2 cellular contexts compared by ENCODE assay signal in the genomic region with DNA sequence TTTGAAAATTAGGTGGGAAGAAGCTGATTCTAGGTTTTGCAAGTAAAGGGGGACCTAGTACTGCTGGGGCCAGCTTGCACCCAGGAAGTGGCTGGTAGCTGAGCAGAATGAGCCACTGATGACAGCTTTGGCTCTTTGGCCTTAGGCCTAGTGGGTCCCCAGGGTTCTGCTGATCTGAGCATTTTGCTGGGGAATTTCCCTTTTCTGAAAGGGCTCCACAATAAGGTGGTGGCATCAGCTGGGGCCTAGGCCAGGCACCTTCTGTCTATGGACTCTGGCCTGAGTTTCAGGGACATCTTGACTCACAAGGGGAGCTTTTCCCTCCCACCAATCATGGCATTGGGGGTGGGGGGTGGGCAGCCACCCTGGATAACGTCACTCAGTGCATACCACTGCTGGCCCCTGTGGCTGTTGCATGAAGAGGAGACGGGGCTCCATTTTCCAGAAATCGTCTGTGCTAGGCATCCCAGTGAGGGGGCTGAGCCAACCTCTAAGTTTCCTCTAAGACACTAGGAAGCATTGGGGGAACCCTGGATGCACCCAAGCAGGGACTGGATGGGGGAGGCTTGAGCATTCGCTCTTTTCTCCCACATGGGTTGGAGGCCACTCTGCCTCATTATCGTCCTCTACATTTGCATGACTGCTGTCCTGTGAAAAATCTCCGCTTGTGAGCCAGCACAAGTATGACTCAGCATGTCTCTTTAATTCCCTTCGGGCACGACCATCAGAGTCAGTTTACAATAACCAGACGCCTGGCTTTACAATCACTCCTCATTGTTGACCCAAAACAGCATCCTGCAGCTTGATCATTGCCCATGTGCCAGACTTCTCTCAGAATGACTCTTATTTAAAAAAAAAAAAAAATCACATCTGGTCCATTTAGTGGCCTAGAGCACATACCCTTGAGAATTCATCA.
A peak's percentile ranks its signal among the peaks of the same experiment; 100 is the strongest.
TF ChIP-seq lines count a peak whose summit lies in the region.

No MANE protein-coding gene starts in this region.

TF ChIP-seq in IMR-90, 13 proteins besides CTCF, POLR2A, EP300 and RAD21:
- TF ChIP-seq MXI1 (IDR thresholded peaks at IDR 0.05; ENCODE audit: borderline replicate concordance, low read depth, low read length) = no peak
- no peak for TF ChIP-seq SMC3 (IDR thresholded peaks at IDR 0.05; ENCODE audit: low read depth, low read length)
- TF ChIP-seq CEBPB (IDR thresholded peaks at IDR 0.05; ENCODE audit: low read depth, low read length) = no peak
- peak; percentile 49; the same call in 1 of the 2 replicates for TF ChIP-seq FOS (IDR thresholded peaks at IDR 0.05; ENCODE audit: low read depth, low read length)
- TF ChIP-seq MAFK (IDR thresholded peaks at IDR 0.05; ENCODE audit: low read depth, low read length) = peak; percentile 71
- TF ChIP-seq, protein P1, sequence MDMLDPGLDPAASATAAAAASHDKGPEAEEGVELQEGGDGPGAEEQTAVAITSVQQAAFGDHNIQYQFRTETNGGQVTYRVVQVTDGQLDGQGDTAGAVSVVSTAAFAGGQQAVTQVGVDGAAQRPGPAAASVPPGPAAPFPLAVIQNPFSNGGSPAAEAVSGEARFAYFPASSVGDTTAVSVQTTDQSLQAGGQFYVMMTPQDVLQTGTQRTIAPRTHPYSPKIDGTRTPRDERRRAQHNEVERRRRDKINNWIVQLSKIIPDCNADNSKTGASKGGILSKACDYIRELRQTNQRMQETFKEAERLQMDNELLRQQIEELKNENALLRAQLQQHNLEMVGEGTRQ (IDR thresholded peaks at IDR 0.05; ENCODE audit: low read depth, low read length) = no peak
- TF ChIP-seq RFX5 (IDR thresholded peaks at IDR 0.05; ENCODE audit: low read depth, low read length) = no peak
- no peak for TF ChIP-seq CHD1 (IDR thresholded peaks at IDR 0.05; ENCODE audit: low read depth, low read length)
- TF ChIP-seq, protein P2, sequence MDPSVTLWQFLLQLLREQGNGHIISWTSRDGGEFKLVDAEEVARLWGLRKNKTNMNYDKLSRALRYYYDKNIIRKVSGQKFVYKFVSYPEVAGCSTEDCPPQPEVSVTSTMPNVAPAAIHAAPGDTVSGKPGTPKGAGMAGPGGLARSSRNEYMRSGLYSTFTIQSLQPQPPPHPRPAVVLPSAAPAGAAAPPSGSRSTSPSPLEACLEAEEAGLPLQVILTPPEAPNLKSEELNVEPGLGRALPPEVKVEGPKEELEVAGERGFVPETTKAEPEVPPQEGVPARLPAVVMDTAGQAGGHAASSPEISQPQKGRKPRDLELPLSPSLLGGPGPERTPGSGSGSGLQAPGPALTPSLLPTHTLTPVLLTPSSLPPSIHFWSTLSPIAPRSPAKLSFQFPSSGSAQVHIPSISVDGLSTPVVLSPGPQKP (IDR thresholded peaks at IDR 0.05; ENCODE audit: borderline replicate concordance, low read depth, low read length) = no peak
- peak; percentile 96 for TF ChIP-seq NFE2L2 (IDR thresholded peaks at IDR 0.05; ENCODE audit: low read depth, low read length)
- TF ChIP-seq MAZ (IDR thresholded peaks at IDR 0.05; ENCODE audit: borderline replicate concordance, low read depth, low read length) = no peak
- peak; percentile 71 for TF ChIP-seq BHLHE40 (IDR thresholded peaks at IDR 0.05; ENCODE audit: low read depth, low read length)
- TF ChIP-seq RCOR1 (IDR thresholded peaks at IDR 0.05; ENCODE audit: insufficient replicate concordance, low read length) = no peak
TF ChIP-seq in IMR-90: peak in this region for 4.

TF ChIP-seq in K562, 482 proteins besides CTCF, POLR2A, EP300 and RAD21:
- no peak for TF ChIP-seq YBX1 (IDR thresholded peaks at IDR 0.05)
- TF ChIP-seq, protein P3, sequence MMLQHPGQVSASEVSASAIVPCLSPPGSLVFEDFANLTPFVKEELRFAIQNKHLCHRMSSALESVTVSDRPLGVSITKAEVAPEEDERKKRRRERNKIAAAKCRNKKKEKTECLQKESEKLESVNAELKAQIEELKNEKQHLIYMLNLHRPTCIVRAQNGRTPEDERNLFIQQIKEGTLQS (IDR thresholded peaks at IDR 0.05) = peak; percentile 27; the same call in 1 of the 2 replicates
- TF ChIP-seq, protein P3 (CRISPR knock-in tag; conservative IDR thresholded peaks at IDR 0.05) = no peak
- TF ChIP-seq ATF7 (IDR thresholded peaks at IDR 0.05) = 0 out of 2 replicates have a peak, but pooled peaks have one; percentile 13
- TF ChIP-seq NRF1 (conservative IDR thresholded peaks at IDR 0.05 in 1 of 2, IDR thresholded peaks at IDR 0.05 in 1 of 2) = peak in 1 of 2 experiments; percentile 24; a peak in 1 of 4 replicates
- peak in 1 of 2 experiments; percentile 65; a peak in 1 of 4 replicates for TF ChIP-seq RCOR1 (IDR thresholded peaks at IDR 0.05; ENCODE audit: borderline replicate concordance in 1 of 2, low read depth in 2 of 2, low read length in 2 of 2)
- TF ChIP-seq NBN (IDR thresholded peaks at IDR 0.05; ENCODE audit: low read depth) = no peak
- TF ChIP-seq MTF1 (CRISPR knock-in tag; IDR thresholded peaks at IDR 0.05; ENCODE audit: borderline replicate concordance) = no peak
- peak; percentile 95 for TF ChIP-seq MAFG (tag; conservative IDR thresholded peaks at IDR 0.05)
- no peak for TF ChIP-seq JUND (IDR thresholded peaks at IDR 0.05; ENCODE audit: borderline replicate concordance, low read depth, low read length)
- peak; percentile 47; the same call in 1 of the 3 replicates for TF ChIP-seq JUND (tag; IDR thresholded peaks at IDR 0.05; ENCODE audit: borderline replicate concordance, low read depth, low read length)
- TF ChIP-seq FOSL1 (tag; conservative IDR thresholded peaks at IDR 0.05) = 0 out of 2 replicates have a peak, but pooled peaks have one; percentile 26
- peak; percentile 88 for TF ChIP-seq BACH1 (tag; IDR thresholded peaks at IDR 0.05)
- TF ChIP-seq MAFF (IDR thresholded peaks at IDR 0.05; ENCODE audit: low read length) = peak; percentile 82
- peak; percentile 85 for TF ChIP-seq C11orf30 (IDR thresholded peaks at IDR 0.05; ENCODE audit: low read depth)
- TF ChIP-seq NFE2 (IDR thresholded peaks at IDR 0.05; ENCODE audit: low read depth) = peak; percentile 92
- peak; percentile 89 for TF ChIP-seq NFE2L1 (tag; IDR thresholded peaks at IDR 0.05; ENCODE audit: borderline replicate concordance, low read depth)
- peak; percentile 84 for TF ChIP-seq MAFK (IDR thresholded peaks at IDR 0.05; ENCODE audit: low read length)
- TF ChIP-seq ZNF316 (IDR thresholded peaks at IDR 0.05) = peak; percentile 87
- TF ChIP-seq SMAD3 (CRISPR knock-in tag; conservative IDR thresholded peaks at IDR 0.05) = no peak
- TF ChIP-seq PHF20 (IDR thresholded peaks at IDR 0.05; ENCODE audit: partially characterized antibody) = no peak
